ENCODE assay signal across 15 cellular contexts in genomic region chr1:29669912-29670311, GRCh38.
A peak's percentile ranks its signal among the peaks of the same experiment; 100 is the strongest.
DNase-seq lines count a peak whose midpoint lies in the region; ATAC-seq and TF ChIP-seq lines count a peak whose summit lies in the region.
"Had no signal": no experiment of that assay in that cellular context is flagged by ENCODE, and none has a peak within 500 bp of the region (broad histone marks: within the 10 kb centered on the region; RNA-seq: fewer than 3 reads in every experiment).

No MANE protein-coding gene starts in this region.

- H3K27ac Mint-ChIP-seq in activated T-cell treated with anti-CD3 and anti-CD28 coated beads, Interleukin-2, amount 50 U/mL, for 24 hours, result no peak overlapping the region
- H3K27ac Mint-ChIP-seq in natural killer cell, result no peak overlapping the region

- TF ChIP-seq CTCF in coronary artery (IDR thresholded peaks at IDR 0.05) (no peak), natural killer cell (IDR thresholded peaks at IDR 0.05) (no peak)

- H3K4me3 ChIP-seq in coronary artery, result no peak overlapping the region
- H3K4me3 ChIP-seq: A549, PC-9 had no signal

- H3K36me3 Mint-ChIP-seq in activated T-cell treated with anti-CD3 and anti-CD28 coated beads, Interleukin-2, amount 50 U/mL, for 24 hours (ENCODE audit: low read depth), result no peaks in the 10 kb centered on the region
- H3K36me3 Mint-ChIP-seq in natural killer cell, result no peaks in the 10 kb centered on the region

- H3K4me3 Mint-ChIP-seq in activated T-cell treated with anti-CD3 and anti-CD28 coated beads, Interleukin-2, amount 50 U/mL, for 24 hours, result no peak overlapping the region
- no peak overlapping the region for H3K4me3 Mint-ChIP-seq in natural killer cell

- peaks cover 19% of the 10 kb centered on the region for H3K27me3 Mint-ChIP-seq in activated T-cell treated with anti-CD3 and anti-CD28 coated beads, Interleukin-2, amount 50 U/mL, for 24 hours
- peaks cover 17 to 32% of the 10 kb centered on the region in 2 donors for H3K27me3 Mint-ChIP-seq in natural killer cell (ENCODE audit: low read depth in 2 of 2)

- no peak for ATAC-seq in natural killer cell
- ATAC-seq: A549 had no signal

- no peak overlapping the region for H3K27ac ChIP-seq in coronary artery
- H3K27ac ChIP-seq: A549, PC-9 had no signal

- peak; percentile 5 for DNase-seq in activated T-cell treated with anti-CD3 and anti-CD28 coated beads, Interleukin-2, amount 50 U/mL, for 24 hours
- DNase-seq in activated T-cell treated with anti-CD3 and anti-CD28 coated beads for 4 hours, result no peak
- DNase-seq in coronary artery (ENCODE audit: low spot score), result peak; percentile 53
- DNase-seq in natural killer cell, result peak; percentile 7
- no peak for DNase-seq in middle frontal gyrus (ENCODE audit: extremely low spot score, low spot score)
- no peak for DNase-seq in NCI-H2029 treated with DMSO at 0.1 percent for 48 hours (lab: John Stamatoyannopoulos, UW)
- DNase-seq in COLO829 (ENCODE audit: low spot score), result no peak
- DNase-seq: AML-193, Calu3, DMS79, KBM-7, NCI-H146, NCI-H774, PC-9 had no signal

- intact Hi-C loops in natural killer cell (cut with micrococcal nuclease), result no loop called here

- no peaks in the 10 kb centered on the region for H3K9me3 Mint-ChIP-seq in activated T-cell treated with anti-CD3 and anti-CD28 coated beads, Interleukin-2, amount 50 U/mL, for 24 hours
- no peaks in the 10 kb centered on the region for H3K9me3 Mint-ChIP-seq in natural killer cell

- no peaks in the 10 kb centered on the region for H3K4me1 Mint-ChIP-seq in activated T-cell treated with anti-CD3 and anti-CD28 coated beads, Interleukin-2, amount 50 U/mL, for 24 hours (ENCODE audit: low read depth)
- no peaks in the 10 kb centered on the region for H3K4me1 Mint-ChIP-seq in natural killer cell

Comparison
In these comparisons a context has a peak if more than half of its experiments do, and no peak if none do; other contexts are left out.
1. DNase-seq: peak in activated T-cell treated with anti-CD3 and anti-CD28 coated beads, Interleukin-2, amount 50 U/mL, for 24 hours (single experiment), coronary artery (single experiment) and natural killer cell (single experiment); none in activated T-cell treated with anti-CD3 and anti-CD28 coated beads for 4 hours (single experiment), middle frontal gyrus (single experiment), NCI-H2029 treated with DMSO at 0.1 percent for 48 hours (single experiment) and COLO829 (single experiment).